ENCODE assay signal across 1 cellular context in genomic region chr18:8616026-8616401, GRCh38.
TF ChIP-seq lines count a peak whose summit lies in the region.

No MANE protein-coding gene starts in this region.

TF ChIP-seq in HepG2, 621 proteins besides CTCF, POLR2A, EP300 and RAD21 (continued from another document):
- TF ChIP-seq ZNF646 (CRISPR knock-in tag; IDR thresholded peaks at IDR 0.05) (no peak), ZNF362 (CRISPR knock-in tag; IDR thresholded peaks at IDR 0.05; ENCODE audit: borderline replicate concordance) (no peak), ARID5B (CRISPR knock-in tag; IDR thresholded peaks at IDR 0.05) (0 out of 2 replicates have a peak, but pooled peaks have one; percentile 16), AHDC1 (CRISPR knock-in tag; IDR thresholded peaks at IDR 0.05; ENCODE audit: borderline replicate concordance) (peak; percentile 41; the same call in 1 of the 2 replicates), PAXIP1 (CRISPR knock-in tag; conservative IDR thresholded peaks at IDR 0.05) (peak; percentile 38), GLMP (CRISPR knock-in tag; IDR thresholded peaks at IDR 0.05; ENCODE audit: borderline replicate concordance) (no peak), RNF219 (CRISPR knock-in tag; IDR thresholded peaks at IDR 0.05) (no peak), NONO (IDR thresholded peaks at IDR 0.05) (no peak), NONO (CRISPR knock-in tag; conservative IDR thresholded peaks at IDR 0.05) (no peak), ZKSCAN5 (CRISPR knock-in tag; IDR thresholded peaks at IDR 0.05) (peak; percentile 59; the same call in 1 of the 2 replicates), TFAP4 (IDR thresholded peaks at IDR 0.05; ENCODE audit: borderline replicate concordance, low read depth) (peak; percentile 25; the same call in 1 of the 2 replicates), NR2F2 (IDR thresholded peaks at IDR 0.05; ENCODE audit: borderline replicate concordance, low read depth) (no peak), ETV6 (CRISPR knock-in tag; conservative IDR thresholded peaks at IDR 0.05) (no peak), FOSL2 (CRISPR knock-in tag; IDR thresholded peaks at IDR 0.05) (peak; percentile 76), ZNF724P (CRISPR knock-in tag; IDR thresholded peaks at IDR 0.05; ENCODE audit: borderline replicate concordance) (no peak), HNF4A (CRISPR knock-in tag; IDR thresholded peaks at IDR 0.05) (peak; percentile 27; the same call in 1 of the 2 replicates)
